1 cellular context compared by ENCODE assay signal in genomic region chr22:20203142-20204099, GRCh38.
A peak's percentile ranks its signal among the peaks of the same experiment; 100 is the strongest.
TF ChIP-seq lines count a peak whose summit lies in the region.

No MANE protein-coding gene starts in this region.

TF ChIP-seq in HEK293, 187 proteins besides CTCF, POLR2A, EP300 and RAD21 (continued from another document and continues in another):
- TF ChIP-seq ZBTB11 (tag by site-specific recombination; conservative IDR thresholded peaks at IDR 0.05; ENCODE audit: low read depth): no peak
- no peak for TF ChIP-seq ZNF792 (tag by site-specific recombination; IDR thresholded peaks at IDR 0.05)
- no peak for TF ChIP-seq ZSCAN5A (tag by site-specific recombination; IDR thresholded peaks at IDR 0.05)
- TF ChIP-seq PBX3 (CRISPR knock-in tag; IDR thresholded peaks at IDR 0.05): no peak
- TF ChIP-seq ZBTB26 (tag by site-specific recombination; optimal IDR thresholded peaks at IDR 0.05): no peak
- TF ChIP-seq ZNF701 (tag by site-specific recombination; IDR thresholded peaks at IDR 0.05): no peak
- peak; percentile 66 for TF ChIP-seq KLF17 (tag by site-specific recombination; IDR thresholded peaks at IDR 0.05)
- no peak for TF ChIP-seq ZFP41 (tag by site-specific recombination; IDR thresholded peaks at IDR 0.05; ENCODE audit: borderline replicate concordance)
- TF ChIP-seq ZBTB44 (tag by site-specific recombination; IDR thresholded peaks at IDR 0.05): no peak
- TF ChIP-seq ZNF16 (tag by site-specific recombination; IDR thresholded peaks at IDR 0.05; ENCODE audit: low read depth): no peak
- no peak for TF ChIP-seq ZNF473 (tag by site-specific recombination; IDR thresholded peaks at IDR 0.05)
- TF ChIP-seq ZNF692 (tag by site-specific recombination; IDR thresholded peaks at IDR 0.05): 0 out of 2 replicates have a peak, but pooled peaks have one; percentile 10
- TF ChIP-seq SP2 (tag by site-specific recombination; IDR thresholded peaks at IDR 0.05): peak; percentile 23
- TF ChIP-seq ZNF658 (tag by site-specific recombination; IDR thresholded peaks at IDR 0.05): no peak
- TF ChIP-seq ZNF560 (tag by site-specific recombination; IDR thresholded peaks at IDR 0.05; ENCODE audit: borderline replicate concordance): no peak
- TF ChIP-seq ZNF610 (tag by site-specific recombination; IDR thresholded peaks at IDR 0.05; ENCODE audit: borderline replicate concordance): no peak
- TF ChIP-seq PRDM1 (tag by site-specific recombination; IDR thresholded peaks at IDR 0.05): no peak
- TF ChIP-seq FEZF1 (tag by site-specific recombination; IDR thresholded peaks at IDR 0.05): no peak
- no peak for TF ChIP-seq ZNF549 (tag by site-specific recombination; IDR thresholded peaks at IDR 0.05)
- TF ChIP-seq PRDM10 (tag by site-specific recombination; IDR thresholded peaks at IDR 0.05): peak; percentile 78
- peak; percentile 48; the same call in 1 of the 2 replicates for TF ChIP-seq IKZF3 (tag by site-specific recombination; IDR thresholded peaks at IDR 0.05)
- no peak for TF ChIP-seq ZNF184 (tag by site-specific recombination; IDR thresholded peaks at IDR 0.05)
- peak; percentile 18; the same call in 1 of the 2 replicates for TF ChIP-seq KLF9 (tag by site-specific recombination; IDR thresholded peaks at IDR 0.05; ENCODE audit: low read depth)
- no peak for TF ChIP-seq ZBTB17 (tag by site-specific recombination; IDR thresholded peaks at IDR 0.05)
- peak; percentile 99 for TF ChIP-seq SP7 (tag by site-specific recombination; IDR thresholded peaks at IDR 0.05)
- TF ChIP-seq PATZ1 (tag by site-specific recombination; IDR thresholded peaks at IDR 0.05): peak; percentile 72
- TF ChIP-seq ZNF621 (tag by site-specific recombination; IDR thresholded peaks at IDR 0.05): no peak
- TF ChIP-seq ZBTB48 (tag by site-specific recombination; IDR thresholded peaks at IDR 0.05): 0 out of 2 replicates have a peak, but pooled peaks have one; percentile 48
- TF ChIP-seq ZNF138 (tag by site-specific recombination; IDR thresholded peaks at IDR 0.05; ENCODE audit: borderline replicate concordance): no peak
- TF ChIP-seq ZNF311 (tag by site-specific recombination; IDR thresholded peaks at IDR 0.05; ENCODE audit: borderline replicate concordance): no peak
- TF ChIP-seq ZNF548 (tag by site-specific recombination; IDR thresholded peaks at IDR 0.05): no peak
- TF ChIP-seq ZNF133 (tag by site-specific recombination; IDR thresholded peaks at IDR 0.05): no peak
- TF ChIP-seq KLF1 (tag by site-specific recombination; IDR thresholded peaks at IDR 0.05): peak; percentile 85
- TF ChIP-seq ZNF677 (tag by site-specific recombination; IDR thresholded peaks at IDR 0.05): no peak
- no peak for TF ChIP-seq TCF7L2 (IDR thresholded peaks at IDR 0.05; ENCODE audit: borderline replicate concordance, low read depth, low read length)
- TF ChIP-seq KLF8 (tag by site-specific recombination; IDR thresholded peaks at IDR 0.05): no peak
- TF ChIP-seq KLF10 (tag by site-specific recombination; IDR thresholded peaks at IDR 0.05): no peak
- TF ChIP-seq ZSCAN30 (tag by site-specific recombination; IDR thresholded peaks at IDR 0.05): no peak
- TF ChIP-seq ZNF654 (tag by site-specific recombination; IDR thresholded peaks at IDR 0.05; ENCODE audit: low read depth): no peak
- TF ChIP-seq ZNF280D (tag by site-specific recombination; IDR thresholded peaks at IDR 0.05): no peak
- peak; percentile 57 for TF ChIP-seq ZNF366 (tag by site-specific recombination; conservative IDR thresholded peaks at IDR 0.05)
- TF ChIP-seq ZSCAN16 (tag by site-specific recombination; IDR thresholded peaks at IDR 0.05): no peak
